18 cellular contexts compared by ENCODE assay signal in the genomic region with DNA sequence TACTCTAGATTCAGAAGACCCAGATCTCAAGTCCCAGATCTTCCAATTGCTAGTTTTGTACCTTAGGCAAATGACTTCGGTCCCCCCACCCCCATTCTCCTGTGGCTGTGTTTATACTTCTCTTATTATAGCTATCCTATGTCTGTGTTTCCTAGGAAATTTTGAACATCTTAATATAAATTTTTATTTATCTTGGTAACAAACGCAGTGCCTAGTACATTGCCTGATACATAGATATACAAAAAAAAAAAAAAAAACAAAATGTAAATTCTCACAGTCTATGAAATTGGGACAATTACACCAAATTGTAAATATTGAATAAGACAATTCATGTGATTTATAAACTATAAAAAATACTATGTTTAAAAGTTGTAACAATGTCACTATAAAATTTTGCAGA.
A peak's percentile ranks its signal among the peaks of the same experiment; 100 is the strongest.
DNase-seq lines count a peak whose midpoint lies in the region; FAIRE-seq and TF ChIP-seq lines count a peak whose summit lies in the region.
"Had no signal": no experiment of that assay in that cellular context is flagged by ENCODE, and none has a peak within 500 bp of the region (broad histone marks: within the 10 kb centered on the region; RNA-seq: fewer than 3 reads in every experiment).

No MANE protein-coding gene starts in this region.

- H3K4me2 ChIP-seq in H9 (ENCODE audit: insufficient read depth, insufficient read length, low read length), result no peak overlapping the region

- H3K27ac Mint-ChIP-seq in H9, result peak overlapping the region in 2 of 3 experiments; percentile 34 to 58; a peak in 2 of 7 replicates
- H3K27ac Mint-ChIP-seq: activated CD4-positive, alpha-beta T cell treated with anti-CD3 and anti-CD28 coated beads, Interleukin-2, amount 10 ng/mL, durations not matched to agents 24 days and 14 days; CD8-positive, alpha-beta memory T cell had no signal

- no peaks in the 10 kb centered on the region; a peak in 1 of 7 replicates for H3K36me3 Mint-ChIP-seq in H9 (ENCODE audit: insufficient read depth in 1 of 3, low read depth in 3 of 3)
- H3K36me3 Mint-ChIP-seq: CD8-positive, alpha-beta memory T cell had no signal

- no peak overlapping the region for H2AK5ac ChIP-seq in H9 (ENCODE audit: insufficient read length, low read length)

- H2BK120ac ChIP-seq in H9 (ENCODE audit: low read depth, low read length, poor library complexity, severe bottlenecking), result no peak overlapping the region

- H3K9me3 Mint-ChIP-seq in H9, result no peaks in the 10 kb centered on the region

- H2BK15ac ChIP-seq in H9 (ENCODE audit: low read depth, low read length), result no peak overlapping the region

- no peaks in the 10 kb centered on the region; the same call in 1 of the 2 replicates for H3K4me1 ChIP-seq in H9 (ENCODE audit: insufficient read depth, low read length)
- peaks cover 70% of the 10 kb centered on the region for H3K4me1 ChIP-seq in SJSA1 (replicated peaks)
- peaks cover 4 to 12% (median 8%) of the 10 kb centered on the region in 3 donors for H3K4me1 ChIP-seq in skeletal muscle tissue (ENCODE audit: control insufficient read depth in 3 of 3, insufficient read depth in 3 of 3, low read length in 3 of 3)

- no peak overlapping the region for H2BK5ac ChIP-seq in H9 (ENCODE audit: insufficient read length, low read length)

- TF ChIP-seq CTCF in H9 (conservative IDR thresholded peaks at IDR 0.05), result no peak

- no peaks in the 10 kb centered on the region; the same call in 1 of the 2 replicates for H3K27me3 Mint-ChIP-seq in H9 (ENCODE audit: low read depth)

- H4K5ac ChIP-seq in H9 (ENCODE audit: insufficient read length, low read depth, low read length), result no peak overlapping the region

- H2BK20ac ChIP-seq in H9 (ENCODE audit: low read depth, low read length, poor library complexity, severe bottlenecking), result no peak overlapping the region

- H3K4me3 Mint-ChIP-seq in H9, result no peak overlapping the region
- H3K4me3 Mint-ChIP-seq: activated CD4-positive, alpha-beta T cell treated with anti-CD3 and anti-CD28 coated beads, Interleukin-2, amount 10 ng/mL, durations not matched to agents 24 days and 14 days; CD8-positive, alpha-beta memory T cell had no signal

- no peak overlapping the region for H3T11ph ChIP-seq in H9 (ENCODE audit: low read length)

- H3K9ac ChIP-seq in H9 (ENCODE audit: extremely low read depth, insufficient read length, low read length), result no peak overlapping the region
- H3K9ac ChIP-seq in skeletal muscle tissue (ENCODE audit: low read depth in 1 of 3, low read length in 3 of 3), result no peak overlapping the region

- H3K27ac ChIP-seq in H9 (ENCODE audit: insufficient read length, low read depth, low read length), result no peak overlapping the region
- H3K27ac ChIP-seq in SJSA1, result peak overlapping the region; percentile 69; the same call in 1 of the 2 replicates
- peak overlapping the region; percentile 70 for H3K27ac ChIP-seq in skeletal muscle tissue (ENCODE audit: low read depth, low read length)
- H3K27ac ChIP-seq: cardiac muscle cell had no signal

- no peaks in the 10 kb centered on the region for H3K23me2 ChIP-seq in H9 (ENCODE audit: insufficient read length, low read depth, low read length, poor library complexity, severe bottlenecking)

- no peaks in the 10 kb centered on the region for H3K27me3 ChIP-seq in H9 (ENCODE audit: insufficient read depth, low read length)
- no peaks in the 10 kb centered on the region for H3K27me3 ChIP-seq in SJSA1 (replicated peaks)
- H3K27me3 ChIP-seq in skeletal muscle tissue (ENCODE audit: control insufficient read depth in 3 of 3, insufficient read depth in 3 of 3, low read length in 3 of 3), result no peaks in the 10 kb centered on the region
- H3K27me3 ChIP-seq: cardiac muscle cell, testis had no signal

- H3K79me2 ChIP-seq in H9 (ENCODE audit: insufficient read depth, low read length), result no peaks in the 10 kb centered on the region

- H3K56ac ChIP-seq in H9 (ENCODE audit: insufficient read length, low read depth, low read length), result no peak overlapping the region

- no peak overlapping the region for H3K23ac ChIP-seq in H9 (ENCODE audit: insufficient read length, low read depth, low read length)

- H3K79me1 ChIP-seq in H9 (ENCODE audit: insufficient read depth, low read depth, low read length, poor library complexity, severe bottlenecking), result no peaks in the 10 kb centered on the region

- H4K8ac ChIP-seq in H9 (replicated peaks; ENCODE audit: insufficient read length, low read depth, low read length), result no peak overlapping the region

- no peak overlapping the region for H3K18ac ChIP-seq in H9 (ENCODE audit: insufficient read length, low read depth, low read length)

- H3K9me3 ChIP-seq in H9 (ENCODE audit: control insufficient read depth, low read depth, low read length), result no peaks in the 10 kb centered on the region
- H3K9me3 ChIP-seq in SJSA1 (replicated peaks), result no peaks in the 10 kb centered on the region
- no peaks in the 10 kb centered on the region for H3K9me3 ChIP-seq in skeletal muscle tissue (ENCODE audit: control insufficient read depth in 3 of 3, low read length in 3 of 3)
- H3K9me3 ChIP-seq: testis had no signal

- no peaks in the 10 kb centered on the region for H4K20me1 ChIP-seq in H9 (ENCODE audit: control insufficient read depth, insufficient read depth, insufficient read length)

- H3K36me3 ChIP-seq in SJSA1 (no peaks in the 10 kb centered on the region), skeletal muscle tissue (ENCODE audit: control insufficient read depth in 3 of 3, insufficient read depth in 3 of 3, low read length in 3 of 3) (no peaks in the 10 kb centered on the region)
- H3K36me3 ChIP-seq: cardiac muscle cell had no signal

- H2BK12ac ChIP-seq in H9 (ENCODE audit: insufficient read length, low read depth, low read length), result no peak overlapping the region

- DNase-seq in H9, result no peak
- no peak for DNase-seq in SJSA1 (ENCODE audit: low read depth in 1 of 2, low spot score in 2 of 2)
- no peak for DNase-seq in NCI-H2081 (lab: John Stamatoyannopoulos, UW)
- DNase-seq in DMS 273 (lab: John Stamatoyannopoulos, UW; ENCODE audit: unreplicated experiment), result no peak
- DNase-seq in NCI-H187 treated with DMSO at 0.1 percent for 48 hours (lab: John Stamatoyannopoulos, UW), result no peak
- no peak for DNase-seq in activated CD8-positive, alpha-beta memory T cell treated with anti-CD3 and anti-CD28 coated beads, Interleukin-2, amount 50 U/mL, for 4 hours
- DNase-seq: activated CD4-positive, alpha-beta T cell treated with anti-CD3 and anti-CD28 coated beads, Interleukin-2, amount 10 ng/mL, durations not matched to agents 24 days and 14 days; activated effector memory CD4-positive, alpha-beta T cell treated with anti-CD3 and anti-CD28 coated beads, Interleukin-2, amount 50 U/mL, for 16 hours; CD8-positive, alpha-beta memory T cell; DMS79 treated with DMSO at 0.1 percent for 48 hours; effector CD8-positive, alpha-beta T cell; head of caudate nucleus; nucleus accumbens; right cardiac atrium; testis had no signal

- H3K14ac ChIP-seq in H9 (ENCODE audit: insufficient read depth, low read length), result no peak overlapping the region

- no peak overlapping the region for H3K4ac ChIP-seq in H9 (ENCODE audit: low read depth, low read length)

- H2AFZ ChIP-seq in H9 (ENCODE audit: low read length), result no peak overlapping the region

- no peak overlapping the region for H4K91ac ChIP-seq in H9 (ENCODE audit: insufficient read length, low read depth, low read length)

- H3K4me3 ChIP-seq in SJSA1 (no peak overlapping the region), skeletal muscle tissue (ENCODE audit: low read length in 3 of 3) (no peak overlapping the region)
- H3K4me3 ChIP-seq: cardiac muscle cell had no signal

- FAIRE-seq in endometrium (lab: Jason Lieb, UNC), result peak; percentile 83

- no CpG with 5 or more reads among the region's 2 CpGs for WGBS in H9 (ENCODE audit: extremely low coverage, insufficient read length, low lambda C conversion rate)

- H3K4me1 Mint-ChIP-seq in H9, result peaks cover 37 to 41% of the 10 kb centered on the region in 2 experiments
- H3K4me1 Mint-ChIP-seq: CD8-positive, alpha-beta memory T cell had no signal
